1 cellular context compared by ENCODE assay signal in genomic region chr20:37299718-37300529, GRCh38.
TF ChIP-seq lines count a peak whose summit lies in the region.

No MANE protein-coding gene starts in this region.

TF ChIP-seq in HepG2, 621 proteins besides CTCF, POLR2A, EP300 and RAD21 (continued from another document):
- TF ChIP-seq KIAA2018 (CRISPR knock-in tag; IDR thresholded peaks at IDR 0.05; ENCODE audit: borderline replicate concordance) (no peak), PRDM10 (CRISPR knock-in tag; IDR thresholded peaks at IDR 0.05; ENCODE audit: low read depth) (no peak; the same call in 1 of the 2 replicates), HNF4A (CRISPR knock-in tag; IDR thresholded peaks at IDR 0.05) (peak; percentile 78), SOX5 (CRISPR knock-in tag; IDR thresholded peaks at IDR 0.05; ENCODE audit: borderline replicate concordance) (0 out of 2 replicates have a peak, but pooled peaks have one; percentile 9), FOXA3 (CRISPR knock-in tag; IDR thresholded peaks at IDR 0.05) (no peak; the same call in 1 of the 2 replicates), HOXA9 (CRISPR knock-in tag; IDR thresholded peaks at IDR 0.05; ENCODE audit: borderline replicate concordance) (no peak), FOXC1 (CRISPR knock-in tag; IDR thresholded peaks at IDR 0.05; ENCODE audit: borderline replicate concordance) (no peak), USF2 (IDR thresholded peaks at IDR 0.05; ENCODE audit: low read depth, low read length) (no peak), USF2 (CRISPR knock-in tag; IDR thresholded peaks at IDR 0.05; ENCODE audit: borderline replicate concordance) (no peak), ZFP91 (CRISPR knock-in tag; IDR thresholded peaks at IDR 0.05; ENCODE audit: borderline replicate concordance) (peak; percentile 32; the same call in 1 of the 2 replicates), YEATS2 (CRISPR knock-in tag; IDR thresholded peaks at IDR 0.05; ENCODE audit: borderline replicate concordance) (0 out of 2 replicates have a peak, but pooled peaks have one; percentile 27), ZNF414 (CRISPR knock-in tag; IDR thresholded peaks at IDR 0.05) (peak; percentile 64; the same call in 1 of the 2 replicates), MEIS1 (CRISPR knock-in tag; IDR thresholded peaks at IDR 0.05; ENCODE audit: borderline replicate concordance) (peak; percentile 53; the same call in 1 of the 2 replicates), ZMYM4 (CRISPR knock-in tag; IDR thresholded peaks at IDR 0.05) (peak; percentile 64), ZBTB7A (CRISPR knock-in tag; IDR thresholded peaks at IDR 0.05) (no peak), ZNF841 (CRISPR knock-in tag; IDR thresholded peaks at IDR 0.05; ENCODE audit: borderline replicate concordance) (no peak), ZFP82 (CRISPR knock-in tag; IDR thresholded peaks at IDR 0.05; ENCODE audit: borderline replicate concordance) (no peak)
